In the genomic region with DNA sequence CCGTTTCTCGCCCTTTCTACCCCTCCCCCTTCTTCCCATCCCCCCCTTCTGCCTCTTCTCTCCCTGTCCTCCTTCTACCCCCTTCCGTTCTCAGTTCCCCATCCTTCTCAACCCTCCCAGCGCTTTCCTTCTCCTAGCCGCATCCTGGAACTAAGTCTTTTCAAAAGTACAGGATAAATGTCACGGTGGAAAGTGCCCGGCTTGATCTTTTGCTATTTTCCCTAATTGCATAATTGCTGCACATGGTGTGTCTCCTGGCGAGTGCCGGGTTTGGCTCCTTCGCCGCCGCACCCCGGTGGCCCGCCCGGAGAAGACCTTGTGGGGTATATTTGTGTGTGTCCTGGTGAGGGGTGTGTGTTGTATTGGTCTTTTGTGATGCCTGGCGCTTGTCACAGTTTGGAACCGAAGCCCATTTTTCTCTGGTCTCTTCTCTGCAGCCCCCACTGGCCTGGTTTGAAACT, we compare ENCODE assay signal across 8 cellular contexts. TPM values are rescaled to one million over a fixed set of nuclear protein-coding genes. Genes with fewer than 3 reads are reported as not detected.
DNase-seq lines count a peak whose midpoint lies in the region; TF ChIP-seq lines count a peak whose summit lies in the region.

No MANE protein-coding gene starts in this region.

- peaks cover 6% of the 10 kb centered on the region for H3K27me3 Mint-ChIP-seq in activated naive CD4-positive, alpha-beta T cell treated with anti-CD3 and anti-CD28 coated beads for 36 hours (ENCODE audit: low read depth)
- H3K27me3 Mint-ChIP-seq in activated CD4-positive, alpha-beta T cell treated with anti-CD3 and anti-CD28 coated beads, Interleukin-2, amount 10 ng/mL, durations not matched to agents 24 days and 14 days = peaks cover 44% of the 10 kb centered on the region
- H3K27me3 Mint-ChIP-seq in type B pancreatic cell = peaks cover 27% of the 10 kb centered on the region

- no peaks in the 10 kb centered on the region for H3K36me3 ChIP-seq in esophagus (ENCODE audit: control insufficient read depth in 2 of 2, insufficient read depth in 2 of 2, low read length in 1 of 2)

- H3K27me3 ChIP-seq in esophagus (ENCODE audit: control insufficient read depth in 1 of 2, insufficient read depth in 2 of 2, low read length in 2 of 2) = no peaks in the 10 kb centered on the region

- peak overlapping the region; percentile 83 for H3K4me3 Mint-ChIP-seq in activated naive CD4-positive, alpha-beta T cell treated with anti-CD3 and anti-CD28 coated beads for 36 hours
- peak overlapping the region; percentile 95 for H3K4me3 Mint-ChIP-seq in activated CD4-positive, alpha-beta T cell treated with anti-CD3 and anti-CD28 coated beads, Interleukin-2, amount 10 ng/mL, durations not matched to agents 24 days and 14 days
- H3K4me3 Mint-ChIP-seq in type B pancreatic cell = peak overlapping the region; percentile 96

- no peaks in the 10 kb centered on the region for H3K36me3 Mint-ChIP-seq in activated naive CD4-positive, alpha-beta T cell treated with anti-CD3 and anti-CD28 coated beads for 36 hours (ENCODE audit: low read depth)
- H3K36me3 Mint-ChIP-seq in activated CD4-positive, alpha-beta T cell treated with anti-CD3 and anti-CD28 coated beads, Interleukin-2, amount 10 ng/mL, durations not matched to agents 24 days and 14 days (ENCODE audit: low read depth) = peaks cover 3% of the 10 kb centered on the region
- no peaks in the 10 kb centered on the region for H3K36me3 Mint-ChIP-seq in type B pancreatic cell

- intact Hi-C loops in activated naive CD4-positive, alpha-beta T cell treated with anti-CD3 and anti-CD28 coated beads for 36 hours (cut with micrococcal nuclease) = loop anchor here (1.0 to 2.0 kb wide), 6 partner anchors 9 to 742 kb away; partner anchors contain the start of genes NKIRAS1, NR1D2, RPL15 and UBE2E1
- intact Hi-C loops in activated CD4-positive, alpha-beta T cell treated with anti-CD3 and anti-CD28 coated beads, Interleukin-2, amount 10 ng/mL, durations not matched to agents 24 days and 14 days (cut with micrococcal nuclease) = loop anchor here (1.0 to 5.0 kb wide), 2 partner anchors 604 to 714 kb away; partner anchors contain the start of genes RPL15 and UBE2E1

- peak; percentile 22 for DNase-seq in activated naive CD4-positive, alpha-beta T cell treated with anti-CD3 and anti-CD28 coated beads for 36 hours
- no peak for DNase-seq in activated naive CD4-positive, alpha-beta T cell treated with Interleukin-2 at 50 U/mL for 16 hours
- DNase-seq in HT1080 (ENCODE audit: low read depth) (peak; percentile 33), myocyte (ENCODE audit: low read depth) (peak; percentile 34), type B pancreatic cell (ENCODE audit: extremely low spot score, unreplicated experiment) (no peak), islet precursor cell (no peak)
- peak; percentile 66 for DNase-seq in activated CD4-positive, alpha-beta T cell treated with anti-CD3 and anti-CD28 coated beads, Interleukin-2, amount 10 ng/mL, durations not matched to agents 24 days and 14 days

- peaks cover 0 to 4% of the 10 kb centered on the region in 2 donors for H3K4me1 ChIP-seq in esophagus (ENCODE audit: control insufficient read depth in 2 of 2, insufficient read depth in 2 of 2, low read length in 1 of 2)

- CTCF ChIA-PET in activated naive CD4-positive, alpha-beta T cell treated with anti-CD3 and anti-CD28 coated beads for 36 hours (lab: Charles Lee) = no interaction called here

- no peaks in the 10 kb centered on the region for H3K9me3 Mint-ChIP-seq in activated naive CD4-positive, alpha-beta T cell treated with anti-CD3 and anti-CD28 coated beads for 36 hours
- peaks cover 4% of the 10 kb centered on the region for H3K9me3 Mint-ChIP-seq in activated CD4-positive, alpha-beta T cell treated with anti-CD3 and anti-CD28 coated beads, Interleukin-2, amount 10 ng/mL, durations not matched to agents 24 days and 14 days
- no peaks in the 10 kb centered on the region for H3K9me3 Mint-ChIP-seq in type B pancreatic cell

- H3K4me3 ChIP-seq in esophagus (ENCODE audit: low read depth in 1 of 2, low read length in 2 of 2) = peak overlapping the region; percentile 70 to 94

- peaks cover 18% of the 10 kb centered on the region for H3K4me1 Mint-ChIP-seq in activated naive CD4-positive, alpha-beta T cell treated with anti-CD3 and anti-CD28 coated beads for 36 hours (ENCODE audit: low read depth)
- peaks cover 24% of the 10 kb centered on the region for H3K4me1 Mint-ChIP-seq in activated CD4-positive, alpha-beta T cell treated with anti-CD3 and anti-CD28 coated beads, Interleukin-2, amount 10 ng/mL, durations not matched to agents 24 days and 14 days
- H3K4me1 Mint-ChIP-seq in type B pancreatic cell (ENCODE audit: unreplicated experiment) = peaks cover 17% of the 10 kb centered on the region

- no peaks in the 10 kb centered on the region for H3K9me3 ChIP-seq in esophagus (ENCODE audit: control insufficient read depth in 2 of 2, insufficient read depth in 1 of 2, low read depth in 1 of 2, low read length in 1 of 2)

- H3K27ac ChIP-seq in esophagus (ENCODE audit: low read depth in 2 of 2, low read length in 1 of 2) = peak overlapping the region; percentile 69 to 77

- no peak for TF ChIP-seq CTCF in type B pancreatic cell (conservative IDR thresholded peaks at IDR 0.05)

- H3K27ac Mint-ChIP-seq in activated naive CD4-positive, alpha-beta T cell treated with anti-CD3 and anti-CD28 coated beads for 36 hours = peak overlapping the region; percentile 50
- peak overlapping the region; percentile 93 for H3K27ac Mint-ChIP-seq in activated CD4-positive, alpha-beta T cell treated with anti-CD3 and anti-CD28 coated beads, Interleukin-2, amount 10 ng/mL, durations not matched to agents 24 days and 14 days
- H3K27ac Mint-ChIP-seq in type B pancreatic cell = peak overlapping the region; percentile 85

- WGBS in esophagus, 2 donors = 1% methylated on average over 17 of the region's 17 CpGs

RNA-seq across cellular contexts. Expression of gene UBE2E2, which starts 0.6 kb away (rescaled TPM):
- total RNA-seq in activated naive CD4-positive, alpha-beta T cell treated with anti-CD3 and anti-CD28 coated beads for 36 hours = 10 to 100 TPM; 11.6 to 14.0 TPM
- 27.5 and 31.0 TPM in 2 replicates for total RNA-seq in HT1080 (2014; rRNA removed; shearing (Covaris generic))
- polyA plus RNA-seq in HT1080 (2015; cell fraction: cytosol; rRNA removed) = 42.5 and 44.8 TPM in 2 replicates
- 12.4 and 18.2 TPM in 2 replicates for polyA plus RNA-seq in HT1080 (2015; cell fraction: nucleus; rRNA removed)
- 8.0 and 13.8 TPM in 2 replicates for total RNA-seq in activated CD4-positive, alpha-beta T cell treated with anti-CD3 and anti-CD28 coated beads, Interleukin-2, amount 10 ng/mL, durations not matched to agents 24 days and 14 days
- polyA plus RNA-seq in esophagus = 10 to 100 TPM; 16.6 to 21.0 TPM
- total RNA-seq in myocyte = 44.3 and 58.1 TPM in 2 replicates
- 60.5 TPM for polyA plus RNA-seq in myocyte (2012)
- 55.8 and 68.5 TPM in 2 replicates for total RNA-seq in type B pancreatic cell (ENCODE audit: low replicate concordance)

Comparison
In these comparisons a context has a peak if more than half of its experiments do, and no peak if none do; other contexts are left out.
1. DNase-seq: peak in activated naive CD4-positive, alpha-beta T cell treated with anti-CD3 and anti-CD28 coated beads for 36 hours (single experiment), HT1080 (single experiment), activated CD4-positive, alpha-beta T cell treated with anti-CD3 and anti-CD28 coated beads, Interleukin-2, amount 10 ng/mL, durations not matched to agents 24 days and 14 days (single experiment) and myocyte (single experiment); none in activated naive CD4-positive, alpha-beta T cell treated with Interleukin-2 at 50 U/mL for 16 hours (single experiment), type B pancreatic cell (single experiment) and islet precursor cell (single experiment).
2. Peak in every context shown above with its lines, with median percentiles within 50 percentile points of each other: H3K27ac Mint-ChIP-seq and H3K4me3 Mint-ChIP-seq.